In the genomic region with DNA sequence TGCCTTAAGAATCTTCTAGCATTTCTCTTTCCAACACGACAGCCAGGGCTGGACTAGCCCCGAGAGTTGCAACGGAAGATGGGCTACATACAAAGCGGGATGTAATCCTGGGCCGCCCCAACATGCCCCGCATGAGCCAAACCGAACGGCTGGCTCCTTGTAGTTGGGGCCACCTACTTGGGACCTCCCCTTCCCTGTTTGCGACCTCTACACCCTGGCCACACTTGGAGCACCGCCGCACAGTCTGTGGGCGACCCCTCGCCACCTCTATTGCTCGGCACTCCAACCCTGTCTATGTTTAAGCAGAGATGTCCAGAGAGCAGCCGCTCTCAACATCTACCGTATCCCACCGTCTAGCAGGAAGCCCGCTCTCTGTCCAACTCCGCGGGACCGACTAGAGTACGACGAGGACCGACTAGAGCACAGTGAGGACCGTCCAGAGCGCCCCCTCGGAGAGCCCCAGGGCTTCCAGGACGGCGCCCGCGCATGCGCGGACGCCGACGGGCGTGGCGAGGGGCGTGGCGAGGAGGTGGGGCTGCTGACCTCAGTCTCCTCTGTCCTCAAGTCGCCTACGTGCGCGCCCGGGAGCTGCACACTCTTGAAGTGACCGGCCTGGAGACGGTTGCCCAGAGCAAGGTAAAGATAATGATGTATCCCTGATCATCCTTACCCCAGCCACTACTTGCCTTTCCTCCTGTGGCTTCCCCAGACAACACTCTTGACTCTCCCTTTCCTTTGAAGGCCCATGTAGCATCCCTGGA, we compare ENCODE assay signal across 8 cellular contexts. TPM values are rescaled to one million over a fixed set of nuclear protein-coding genes. Genes with fewer than 3 reads are reported as not detected.
DNase-seq lines count a peak whose midpoint lies in the region; ATAC-seq and TF ChIP-seq lines count a peak whose summit lies in the region.

No MANE protein-coding gene starts in this region.

- intact Hi-C loops in Right ventricle myocardium superior (cut with DNase I) (no loop called here), posterior cingulate gyrus (cut with DNase I) (loop anchor here (2.0 kb wide), 1 partner anchor 22 kb away; no protein-coding TSS in a partner anchor)

- H3K9me2 ChIP-seq in SK-N-SH: no peaks in the 10 kb centered on the region

- H3K9ac ChIP-seq in SK-N-SH: peak overlapping the region; percentile 68

- TF ChIP-seq CTCF in SK-N-SH (IDR thresholded peaks at IDR 0.05) (peak; percentile 26; the same call in 1 of the 2 replicates), type B pancreatic cell (conservative IDR thresholded peaks at IDR 0.05) (no peak)

- H2AFZ ChIP-seq in SK-N-SH (ENCODE audit: low read depth): no peak overlapping the region

- TF ChIP-seq RAD21 in Ishikawa (IDR thresholded peaks at IDR 0.05; ENCODE audit: low read depth) (0 out of 2 replicates have a peak, but pooled peaks have one; percentile 1), SK-N-SH (IDR thresholded peaks at IDR 0.05; ENCODE audit: low read length) (no peak)

- peak overlapping the region; percentile 68 to 90 for H3K27ac ChIP-seq in SK-N-SH (ENCODE audit: low read depth in 2 of 2, low read length in 1 of 2)

- H3K4me1 ChIP-seq in SK-N-SH (ENCODE audit: control insufficient read depth in 1 of 2, insufficient read depth in 2 of 2, low read depth in 1 of 2, low read length in 1 of 2): peaks cover 8 to 17% of the 10 kb centered on the region in 2 experiments; a peak in 3 of 4 replicates

- CTCF ChIA-PET in SK-N-SH (lab: Yijun Ruan, JAX): interaction anchor here (0.6 to 1.0 kb wide), 3 partner anchors 14 to 250 kb away, joined by 3 to 4 read pairs (median 3); no protein-coding TSS in a partner anchor

- peaks cover 31% of the 10 kb centered on the region for H3F3A ChIP-seq in SK-N-SH (replicated peaks; ENCODE audit: insufficient read depth)

- no peaks in the 10 kb centered on the region for H3K27me3 ChIP-seq in SK-N-SH (ENCODE audit: insufficient read depth)

- H3K4me2 ChIP-seq in SK-N-SH: peak overlapping the region; percentile 89

- peaks cover 30% of the 10 kb centered on the region for H3K4me1 Mint-ChIP-seq in activated naive CD8-positive, alpha-beta T cell (ENCODE audit: low read depth)
- H3K4me1 Mint-ChIP-seq in type B pancreatic cell (ENCODE audit: unreplicated experiment): peaks cover 29% of the 10 kb centered on the region

- H3K36me3 ChIP-seq in SK-N-SH (replicated peaks in 1 of 2; ENCODE audit: control insufficient read depth in 1 of 2, insufficient read depth in 2 of 2, low read length in 1 of 2): no peaks in the 10 kb centered on the region

- no peaks in the 10 kb centered on the region for H3K27me3 Mint-ChIP-seq in activated naive CD8-positive, alpha-beta T cell
- no peaks in the 10 kb centered on the region for H3K27me3 Mint-ChIP-seq in type B pancreatic cell

- H3K27ac Mint-ChIP-seq in activated naive CD8-positive, alpha-beta T cell: peak overlapping the region; percentile 89
- H3K27ac Mint-ChIP-seq in type B pancreatic cell: peak overlapping the region; percentile 31

- peaks cover 3% of the 10 kb centered on the region for H3K36me3 Mint-ChIP-seq in activated naive CD8-positive, alpha-beta T cell
- no peaks in the 10 kb centered on the region for H3K36me3 Mint-ChIP-seq in type B pancreatic cell

- WGBS in SK-N-SH (ENCODE audit: low lambda C conversion rate): 37% methylated on average over 25 of the region's 47 CpGs

- peak overlapping the region; percentile 43 to 61 for H3K4me3 ChIP-seq in SK-N-SH (ENCODE audit: low read depth in 2 of 2, low read length in 1 of 2)

- TF ChIP-seq EP300 in Ishikawa (IDR thresholded peaks at IDR 0.05; ENCODE audit: borderline replicate concordance) (no peak), SK-N-SH (IDR thresholded peaks at IDR 0.05; ENCODE audit: borderline replicate concordance in 1 of 2, low read depth in 1 of 2, low read length in 1 of 2) (no peak)

- ATAC-seq in GM21381 (IDR thresholded peaks at IDR 0.05; ENCODE audit: unreplicated experiment) (peak; percentile 88), Right ventricle myocardium superior (ENCODE audit: poor library complexity) (peak; percentile 98)

- peak; percentile 75 for DNase-seq in DMS153 treated with DMSO at 0.1 percent for 48 hours (lab: John Stamatoyannopoulos, UW; ENCODE audit: unreplicated experiment)
- DNase-seq in SK-N-SH: peak; percentile 92
- peak; percentile 95 for DNase-seq in Right ventricle myocardium superior
- DNase-seq in posterior cingulate gyrus: peak; percentile 73 to 97 (median 84)
- DNase-seq in type B pancreatic cell (ENCODE audit: extremely low spot score, unreplicated experiment): no peak

- H3K9me3 ChIP-seq in SK-N-SH: no peaks in the 10 kb centered on the region

- POLR2A ChIA-PET in SK-N-SH (lab: Yijun Ruan, JAX): interaction anchor here (0.6 to 0.7 kb wide), 2 partner anchors 31 to 33 kb away, joined by 3 read pairs; partner anchors contain the start of gene NEAT1

- H3K79me2 ChIP-seq in SK-N-SH (ENCODE audit: insufficient read depth): peaks cover 34% of the 10 kb centered on the region

- H4K20me1 ChIP-seq in SK-N-SH (ENCODE audit: insufficient read depth): no peaks in the 10 kb centered on the region

- peak overlapping the region; percentile 91 for H3K4me3 Mint-ChIP-seq in activated naive CD8-positive, alpha-beta T cell
- peak overlapping the region; percentile 80 for H3K4me3 Mint-ChIP-seq in type B pancreatic cell

- no peaks in the 10 kb centered on the region for H3K9me3 Mint-ChIP-seq in activated naive CD8-positive, alpha-beta T cell (ENCODE audit: low read depth)
- H3K9me3 Mint-ChIP-seq in type B pancreatic cell: no peaks in the 10 kb centered on the region

TF ChIP-seq in Ishikawa, 13 proteins besides CTCF, POLR2A, EP300 and RAD21:
- TF ChIP-seq TEAD4 (IDR thresholded peaks at IDR 0.05) (no peak), YY1 (IDR thresholded peaks at IDR 0.05; ENCODE audit: low read depth) (no peak), TAF1 (IDR thresholded peaks at IDR 0.05; ENCODE audit: low read depth) (peak; percentile 33; the same call in 1 of the 2 replicates), EGR1 (IDR thresholded peaks at IDR 0.05) (no peak)
- TF ChIP-seq, protein P1, sequence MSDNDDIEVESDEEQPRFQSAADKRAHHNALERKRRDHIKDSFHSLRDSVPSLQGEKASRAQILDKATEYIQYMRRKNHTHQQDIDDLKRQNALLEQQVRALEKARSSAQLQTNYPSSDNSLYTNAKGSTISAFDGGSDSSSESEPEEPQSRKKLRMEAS (IDR thresholded peaks at IDR 0.05): peak; percentile 57

TF ChIP-seq in SK-N-SH, 30 proteins besides CTCF, POLR2A, EP300 and RAD21:
- TF ChIP-seq, protein P1 (IDR thresholded peaks at IDR 0.05; ENCODE audit: low read depth): peak; percentile 57; the same call in 1 of the 2 replicates
- no peak for TF ChIP-seq RXRA (IDR thresholded peaks at IDR 0.05; ENCODE audit: borderline replicate concordance, low read depth)
- peak; percentile 88 for TF ChIP-seq POLR2AphosphoS5 (IDR thresholded peaks at IDR 0.05; ENCODE audit: low read depth, low read length)
- TF ChIP-seq NRF1 (IDR thresholded peaks at IDR 0.05; ENCODE audit: low read depth, low read length): peak; percentile 73
- TF ChIP-seq RCOR1 (IDR thresholded peaks at IDR 0.05; ENCODE audit: low read length): no peak
TF ChIP-seq in SK-N-SH: peak in this region for 3.

RNA-seq across cellular contexts. Expression of gene NEAT1, which starts 32.3 kb away (rescaled TPM):
- polyA plus RNA-seq in SK-N-SH (2012; rRNA removed): 435 and 479 TPM in 2 replicates
- 93.7 and 99.2 TPM in 2 replicates for polyA plus RNA-seq in SK-N-SH (2012; cell fraction: cytosol; rRNA removed)
- polyA plus RNA-seq in SK-N-SH (2012; cell fraction: nucleus; rRNA removed): 3,897 and 4,476 TPM in 2 replicates
- 451 TPM for total RNA-seq in Right ventricle myocardium superior
- total RNA-seq in type B pancreatic cell (ENCODE audit: low replicate concordance): 229 and 395 TPM in 2 replicates

RNA-seq across cellular contexts. Expression of gene MALAT1, which starts 44.0 kb away (rescaled TPM):
- 285 and 510 TPM in 2 replicates for polyA plus RNA-seq in SK-N-SH (2012; rRNA removed)
- polyA plus RNA-seq in SK-N-SH (2012; cell fraction: cytosol; rRNA removed): 23.6 and 25.7 TPM in 2 replicates
- polyA plus RNA-seq in SK-N-SH (2012; cell fraction: nucleus; rRNA removed): 1,545 and 2,619 TPM in 2 replicates
- 5,573 TPM for total RNA-seq in Right ventricle myocardium superior
- 4,133 and 6,276 TPM in 2 replicates for total RNA-seq in type B pancreatic cell (ENCODE audit: low replicate concordance)
